ENCODE assay signal across 8 cellular contexts in the genomic region with DNA sequence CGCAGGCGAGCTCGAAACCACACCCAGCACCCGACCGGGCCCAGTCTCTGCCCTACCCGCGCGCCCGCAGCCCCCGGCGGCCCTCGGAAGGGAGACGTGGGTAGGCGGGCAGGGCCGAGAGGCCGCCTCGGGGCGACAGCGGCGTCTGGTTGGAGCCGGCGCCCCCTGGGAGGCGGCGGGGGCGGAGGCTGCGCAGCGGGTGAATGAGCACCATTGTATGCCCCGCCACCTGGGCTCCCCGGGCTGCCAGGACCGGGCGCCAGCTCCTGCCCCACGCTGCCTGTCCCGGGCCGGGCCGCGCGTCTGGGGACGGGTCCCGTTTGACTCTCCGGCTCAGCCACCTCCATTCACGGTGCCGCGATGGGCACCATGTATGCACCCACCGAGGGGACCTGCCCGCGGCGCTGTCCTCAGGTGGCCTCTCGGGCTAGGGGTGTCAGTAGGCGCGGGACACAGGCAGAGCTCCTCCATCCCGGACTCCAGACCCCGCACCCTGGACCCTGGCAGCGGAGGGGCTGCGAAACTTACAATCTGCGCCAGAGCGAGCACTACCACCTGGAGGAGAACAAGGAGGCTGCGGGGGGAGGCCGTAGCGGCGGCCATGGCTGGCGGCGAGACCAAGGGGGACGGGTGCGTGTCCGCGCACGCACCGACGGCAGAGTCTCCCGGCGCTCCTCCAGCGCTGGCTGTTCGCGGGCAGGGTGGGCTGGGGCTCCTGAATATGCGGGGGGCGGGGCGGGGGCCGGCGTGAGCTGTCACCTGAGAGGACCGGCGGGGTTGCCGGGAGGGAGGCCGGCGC. TPM values are rescaled to one million over a fixed set of nuclear protein-coding genes. Genes with fewer than 3 reads are reported as not detected.
A peak's percentile ranks its signal among the peaks of the same experiment; 100 is the strongest.
DNase-seq lines count a peak whose midpoint lies in the region; ATAC-seq and TF ChIP-seq lines count a peak whose summit lies in the region.

A gene (minus strand): TSS at position 692 of the 799 bp plus-strand sequence. CDS start 89 bp downstream, at position 603.

- H4K20me1 ChIP-seq in OCI-LY1 (ENCODE audit: insufficient read depth, low read length) = no peaks in the 10 kb centered on the region

- H3K4me1 ChIP-seq in OCI-LY1 (ENCODE audit: insufficient read depth, low read length, severe bottlenecking) (peaks cover 46% of the 10 kb centered on the region), gastroesophageal sphincter (peaks cover 0 to 35% (median 15%) of the 10 kb centered on the region in 3 donors), neutrophil (ENCODE audit: control insufficient read depth in 1 of 2, insufficient read depth in 1 of 2, low read depth in 1 of 2, low read length in 1 of 2) (peaks cover 41 to 42% of the 10 kb centered on the region in 2 experiments), thymus (ENCODE audit: control insufficient read depth, insufficient read depth, low read length) (peaks cover 11% of the 10 kb centered on the region)

- no peaks in the 10 kb centered on the region for H3K36me3 ChIP-seq in OCI-LY1 (ENCODE audit: insufficient read depth, low read length)
- no peaks in the 10 kb centered on the region for H3K36me3 ChIP-seq in gastroesophageal sphincter
- H3K36me3 ChIP-seq in neutrophil = no peaks in the 10 kb centered on the region
- H3K36me3 ChIP-seq in thymus (ENCODE audit: control insufficient read depth, insufficient read depth) = no peaks in the 10 kb centered on the region

- no peak for TF ChIP-seq EP300 in gastroesophageal sphincter (IDR thresholded peaks at IDR 0.05)

- H3K79me2 ChIP-seq in OCI-LY1 (ENCODE audit: insufficient read depth, low read length) = no peaks in the 10 kb centered on the region

- H3K36me3 Mint-ChIP-seq in activated T-helper 2 cell treated with anti-CD3 and anti-CD28 coated beads, Interferon-gamma antibody, Interleukin-2, Interleukin-4, amounts not matched to agents 10 μg/mL and 5 μg/mL and 100 μg/mL, durations not matched to agents 14 hours and 24 hours and 36 hours (ENCODE audit: low read depth) = no peaks in the 10 kb centered on the region

- peaks cover 45% of the 10 kb centered on the region for H3K4me1 Mint-ChIP-seq in activated T-helper 2 cell treated with anti-CD3 and anti-CD28 coated beads, Interferon-gamma antibody, Interleukin-2, Interleukin-4, amounts not matched to agents 10 μg/mL and 5 μg/mL and 100 μg/mL, durations not matched to agents 14 hours and 24 hours and 36 hours (ENCODE audit: low read depth)

- H3K27me3 ChIP-seq in OCI-LY1 (ENCODE audit: insufficient read depth, low read length) (no peaks in the 10 kb centered on the region), gastroesophageal sphincter (peaks cover 41% of the 10 kb centered on the region), neutrophil (peaks cover 54% of the 10 kb centered on the region), thymus (ENCODE audit: control insufficient read depth, insufficient read depth) (peaks cover 28% of the 10 kb centered on the region)

- ATAC-seq in GM18505 (IDR thresholded peaks at IDR 0.05; ENCODE audit: unreplicated experiment) (peak; percentile 33), gastroesophageal sphincter (peak; percentile 4), GM21367 (IDR thresholded peaks at IDR 0.05; ENCODE audit: unreplicated experiment) (no peak)

- H3K9ac ChIP-seq in OCI-LY1 (ENCODE audit: low read length) = no peak within 1 kb of the TSS; the same call in 1 of the 2 replicates

- peaks cover 16% of the 10 kb centered on the region for H3K27me3 Mint-ChIP-seq in activated T-helper 2 cell treated with anti-CD3 and anti-CD28 coated beads, Interferon-gamma antibody, Interleukin-2, Interleukin-4, amounts not matched to agents 10 μg/mL and 5 μg/mL and 100 μg/mL, durations not matched to agents 14 hours and 24 hours and 36 hours (ENCODE audit: low read depth)

- H3K4me3 ChIP-seq in OCI-LY1 (ENCODE audit: low read depth, low read length, poor library complexity, severe bottlenecking) (peak within 1 kb of the TSS; percentile 59), gastroesophageal sphincter (peak within 1 kb of the TSS; percentile 10 to 54), neutrophil (ENCODE audit: low read depth in 1 of 2, low read length in 1 of 2) (peak within 1 kb of the TSS; percentile 73 to 90), thymus (ENCODE audit: low read length) (peak within 1 kb of the TSS; percentile 60)

- no peak within 1 kb of the TSS for H2AFZ ChIP-seq in OCI-LY1 (ENCODE audit: low read length)

- H3K27ac ChIP-seq in OCI-LY1 (ENCODE audit: low read depth, low read length, poor library complexity, severe bottlenecking) (no peak within 1 kb of the TSS), gastroesophageal sphincter (peak within 1 kb of the TSS in 1 of 4 donors; percentile 74), neutrophil (no peak within 1 kb of the TSS), thymus (ENCODE audit: low read depth) (no peak within 1 kb of the TSS)

- peak within 1 kb of the TSS; percentile 78 for H3K4me3 Mint-ChIP-seq in activated T-helper 2 cell treated with anti-CD3 and anti-CD28 coated beads, Interferon-gamma antibody, Interleukin-2, Interleukin-4, amounts not matched to agents 10 μg/mL and 5 μg/mL and 100 μg/mL, durations not matched to agents 14 hours and 24 hours and 36 hours (ENCODE audit: low read depth)

- peak within 1 kb of the TSS; percentile 85 for H3K4me2 ChIP-seq in OCI-LY1 (ENCODE audit: low read length)

- intact Hi-C loops in activated T-helper 2 cell treated with anti-CD3 and anti-CD28 coated beads, Interferon-gamma antibody, Interleukin-2, Interleukin-4, amounts not matched to agents 10 μg/mL and 5 μg/mL and 100 μg/mL, durations not matched to agents 14 hours and 24 hours and 36 hours (cut with micrococcal nuclease) = loop anchor here (2.0 to 5.0 kb wide), 5 partner anchors 59 to 154 kb away; a partner anchor contains a TSS

- TF ChIP-seq POLR2A in GM18505 (IDR thresholded peaks at IDR 0.05; ENCODE audit: borderline replicate concordance, extremely low read depth, insufficient read depth, insufficient read length) (no peak), gastroesophageal sphincter (IDR thresholded peaks at IDR 0.05) (no peak)

- peak within 1 kb of the TSS; percentile 7 for H3K27ac Mint-ChIP-seq in activated T-helper 2 cell treated with anti-CD3 and anti-CD28 coated beads, Interferon-gamma antibody, Interleukin-2, Interleukin-4, amounts not matched to agents 10 μg/mL and 5 μg/mL and 100 μg/mL, durations not matched to agents 14 hours and 24 hours and 36 hours

- no peaks in the 10 kb centered on the region for H3K9me3 Mint-ChIP-seq in activated T-helper 2 cell treated with anti-CD3 and anti-CD28 coated beads, Interferon-gamma antibody, Interleukin-2, Interleukin-4, amounts not matched to agents 10 μg/mL and 5 μg/mL and 100 μg/mL, durations not matched to agents 14 hours and 24 hours and 36 hours

- DNase-seq in activated T-helper 2 cell treated with anti-CD3 and anti-CD28 coated beads, Interferon-gamma antibody, Interleukin-2, Interleukin-4, amounts not matched to agents 10 μg/mL and 5 μg/mL and 100 μg/mL, durations not matched to agents 14 hours and 24 hours and 36 hours (ENCODE audit: low spot score) = peak; percentile 29
- DNase-seq in HCEC 1CT = no peak

- WGBS in gastroesophageal sphincter (ENCODE audit: low coverage in 1 of 2), 2 donors = 3% methylated on average over 5 of the region's 84 CpGs; no CpG with 5 or more reads in 1 of the 2 donors
- WGBS in thymus = 2% methylated on average over 84 of the region's 84 CpGs

- H3K9me3 ChIP-seq in OCI-LY1 (ENCODE audit: low read length) (no peaks in the 10 kb centered on the region), gastroesophageal sphincter (no peaks in the 10 kb centered on the region), neutrophil (no peaks in the 10 kb centered on the region), thymus (ENCODE audit: control insufficient read depth) (peaks cover 1% of the 10 kb centered on the region)

- no peaks in the 10 kb centered on the region for H3K9me2 ChIP-seq in OCI-LY1 (ENCODE audit: low read depth, low read length)

- H3F3A ChIP-seq in OCI-LY1 (ENCODE audit: insufficient read depth, low read length) = no peaks in the 10 kb centered on the region

- TF ChIP-seq CTCF in OCI-LY1 (IDR thresholded peaks at IDR 0.05; ENCODE audit: low read length) (no peak), gastroesophageal sphincter (IDR thresholded peaks at IDR 0.05) (no peak), neutrophil (IDR thresholded peaks at IDR 0.05) (no peak)

RNA-seq across cellular contexts. Expression of the gene that starts here (rescaled TPM):
- 18.7 and 18.9 TPM in 2 replicates for total RNA-seq in activated T-helper 2 cell treated with anti-CD3 and anti-CD28 coated beads, Interferon-gamma antibody, Interleukin-2, Interleukin-4, amounts not matched to agents 10 μg/mL and 5 μg/mL and 100 μg/mL, durations not matched to agents 14 hours and 24 hours and 36 hours
- total RNA-seq in gastroesophageal sphincter = 10 to 100 TPM in 1 of 4 donors, 1 to 10 TPM in 3; 1.6 to 12.0 (median 4.9) TPM
- polyA plus RNA-seq in thymus = 39.1 TPM
